ENCODE assay signal across 1 cellular context in genomic region chr12:119302334-119303132, GRCh38.
TF ChIP-seq lines count a peak whose summit lies in the region.

No MANE protein-coding gene starts in this region.

TF ChIP-seq in GM23338, 12 proteins besides CTCF, POLR2A, EP300 and RAD21 (continued from another document):
- TF ChIP-seq, protein P1, sequence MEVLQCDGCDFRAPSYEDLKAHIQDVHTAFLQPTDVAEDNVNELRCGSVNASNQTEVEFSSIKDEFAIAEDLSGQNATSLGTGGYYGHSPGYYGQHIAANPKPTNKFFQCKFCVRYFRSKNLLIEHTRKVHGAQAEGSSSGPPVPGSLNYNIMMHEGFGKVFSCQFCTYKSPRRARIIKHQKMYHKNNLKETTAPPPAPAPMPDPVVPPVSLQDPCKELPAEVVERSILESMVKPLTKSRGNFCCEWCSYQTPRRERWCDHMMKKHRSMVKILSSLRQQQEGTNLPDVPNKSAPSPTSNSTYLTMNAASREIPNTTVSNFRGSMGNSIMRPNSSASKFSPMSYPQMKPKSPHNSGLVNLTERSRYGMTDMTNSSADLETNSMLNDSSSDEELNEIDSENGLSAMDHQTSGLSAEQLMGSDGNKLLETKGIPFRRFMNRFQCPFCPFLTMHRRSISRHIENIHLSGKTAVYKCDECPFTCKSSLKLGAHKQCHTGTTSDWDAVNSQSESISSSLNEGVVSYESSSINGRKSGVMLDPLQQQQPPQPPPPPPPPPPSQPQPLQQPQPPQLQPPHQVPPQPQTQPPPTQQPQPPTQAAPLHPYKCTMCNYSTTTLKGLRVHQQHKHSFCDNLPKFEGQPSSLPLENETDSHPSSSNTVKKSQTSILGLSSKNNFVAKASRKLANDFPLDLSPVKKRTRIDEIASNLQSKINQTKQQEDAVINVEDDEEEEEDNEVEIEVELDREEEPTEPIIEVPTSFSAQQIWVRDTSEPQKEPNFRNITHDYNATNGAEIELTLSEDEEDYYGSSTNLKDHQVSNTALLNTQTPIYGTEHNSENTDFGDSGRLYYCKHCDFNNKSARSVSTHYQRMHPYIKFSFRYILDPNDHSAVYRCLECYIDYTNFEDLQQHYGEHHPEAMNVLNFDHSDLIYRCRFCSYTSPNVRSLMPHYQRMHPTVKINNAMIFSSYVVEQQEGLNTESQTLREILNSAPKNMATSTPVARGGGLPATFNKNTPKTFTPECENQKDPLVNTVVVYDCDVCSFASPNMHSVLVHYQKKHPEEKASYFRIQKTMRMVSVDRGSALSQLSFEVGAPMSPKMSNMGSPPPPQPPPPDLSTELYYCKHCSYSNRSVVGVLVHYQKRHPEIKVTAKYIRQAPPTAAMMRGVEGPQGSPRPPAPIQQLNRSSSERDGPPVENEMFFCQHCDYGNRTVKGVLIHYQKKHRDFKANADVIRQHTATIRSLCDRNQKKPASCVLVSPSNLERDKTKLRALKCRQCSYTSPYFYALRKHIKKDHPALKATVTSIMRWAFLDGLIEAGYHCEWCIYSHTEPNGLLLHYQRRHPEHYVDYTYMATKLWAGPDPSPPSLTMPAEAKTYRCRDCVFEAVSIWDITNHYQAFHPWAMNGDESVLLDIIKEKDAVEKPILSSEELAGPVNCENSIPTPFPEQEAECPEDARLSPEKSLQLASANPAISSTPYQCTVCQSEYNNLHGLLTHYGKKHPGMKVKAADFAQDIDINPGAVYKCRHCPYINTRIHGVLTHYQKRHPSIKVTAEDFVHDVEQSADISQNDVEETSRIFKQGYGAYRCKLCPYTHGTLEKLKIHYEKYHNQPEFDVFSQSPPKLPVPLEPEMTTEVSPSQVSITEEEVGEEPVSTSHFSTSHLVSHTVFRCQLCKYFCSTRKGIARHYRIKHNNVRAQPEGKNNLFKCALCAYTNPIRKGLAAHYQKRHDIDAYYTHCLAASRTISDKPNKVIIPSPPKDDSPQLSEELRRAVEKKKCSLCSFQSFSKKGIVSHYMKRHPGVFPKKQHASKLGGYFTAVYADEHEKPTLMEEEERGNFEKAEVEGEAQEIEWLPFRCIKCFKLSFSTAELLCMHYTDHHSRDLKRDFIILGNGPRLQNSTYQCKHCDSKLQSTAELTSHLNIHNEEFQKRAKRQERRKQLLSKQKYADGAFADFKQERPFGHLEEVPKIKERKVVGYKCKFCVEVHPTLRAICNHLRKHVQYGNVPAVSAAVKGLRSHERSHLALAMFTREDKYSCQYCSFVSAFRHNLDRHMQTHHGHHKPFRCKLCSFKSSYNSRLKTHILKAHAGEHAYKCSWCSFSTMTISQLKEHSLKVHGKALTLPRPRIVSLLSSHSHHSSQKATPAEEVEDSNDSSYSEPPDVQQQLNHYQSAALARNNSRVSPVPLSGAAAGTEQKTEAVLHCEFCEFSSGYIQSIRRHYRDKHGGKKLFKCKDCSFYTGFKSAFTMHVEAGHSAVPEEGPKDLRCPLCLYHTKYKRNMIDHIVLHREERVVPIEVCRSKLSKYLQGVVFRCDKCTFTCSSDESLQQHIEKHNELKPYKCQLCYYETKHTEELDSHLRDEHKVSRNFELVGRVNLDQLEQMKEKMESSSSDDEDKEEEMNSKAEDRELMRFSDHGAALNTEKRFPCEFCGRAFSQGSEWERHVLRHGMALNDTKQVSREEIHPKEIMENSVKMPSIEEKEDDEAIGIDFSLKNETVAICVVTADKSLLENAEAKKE (CRISPR knock-in tag; IDR thresholded peaks at IDR 0.05) = no peak
- TF ChIP-seq EZH2phosphoT487 (IDR thresholded peaks at IDR 0.05; ENCODE audit: unreplicated experiment) (no peak), NANOG (IDR thresholded peaks at IDR 0.05; ENCODE audit: borderline replicate concordance) (no peak), ZNF114 (CRISPR knock-in tag; IDR thresholded peaks at IDR 0.05) (no peak), JUNB (IDR thresholded peaks at IDR 0.05; ENCODE audit: unreplicated experiment) (no peak), POLR2AphosphoS5 (IDR thresholded peaks at IDR 0.05; ENCODE audit: low read depth) (no peak), STAT1 (IDR thresholded peaks at IDR 0.05; ENCODE audit: unreplicated experiment) (no peak), EZH2 (IDR thresholded peaks at IDR 0.05; ENCODE audit: low read depth, unreplicated experiment) (no peak), CREB1 (CRISPR knock-in tag; IDR thresholded peaks at IDR 0.05; ENCODE audit: low read depth) (no peak)
- TF ChIP-seq, protein P2, sequence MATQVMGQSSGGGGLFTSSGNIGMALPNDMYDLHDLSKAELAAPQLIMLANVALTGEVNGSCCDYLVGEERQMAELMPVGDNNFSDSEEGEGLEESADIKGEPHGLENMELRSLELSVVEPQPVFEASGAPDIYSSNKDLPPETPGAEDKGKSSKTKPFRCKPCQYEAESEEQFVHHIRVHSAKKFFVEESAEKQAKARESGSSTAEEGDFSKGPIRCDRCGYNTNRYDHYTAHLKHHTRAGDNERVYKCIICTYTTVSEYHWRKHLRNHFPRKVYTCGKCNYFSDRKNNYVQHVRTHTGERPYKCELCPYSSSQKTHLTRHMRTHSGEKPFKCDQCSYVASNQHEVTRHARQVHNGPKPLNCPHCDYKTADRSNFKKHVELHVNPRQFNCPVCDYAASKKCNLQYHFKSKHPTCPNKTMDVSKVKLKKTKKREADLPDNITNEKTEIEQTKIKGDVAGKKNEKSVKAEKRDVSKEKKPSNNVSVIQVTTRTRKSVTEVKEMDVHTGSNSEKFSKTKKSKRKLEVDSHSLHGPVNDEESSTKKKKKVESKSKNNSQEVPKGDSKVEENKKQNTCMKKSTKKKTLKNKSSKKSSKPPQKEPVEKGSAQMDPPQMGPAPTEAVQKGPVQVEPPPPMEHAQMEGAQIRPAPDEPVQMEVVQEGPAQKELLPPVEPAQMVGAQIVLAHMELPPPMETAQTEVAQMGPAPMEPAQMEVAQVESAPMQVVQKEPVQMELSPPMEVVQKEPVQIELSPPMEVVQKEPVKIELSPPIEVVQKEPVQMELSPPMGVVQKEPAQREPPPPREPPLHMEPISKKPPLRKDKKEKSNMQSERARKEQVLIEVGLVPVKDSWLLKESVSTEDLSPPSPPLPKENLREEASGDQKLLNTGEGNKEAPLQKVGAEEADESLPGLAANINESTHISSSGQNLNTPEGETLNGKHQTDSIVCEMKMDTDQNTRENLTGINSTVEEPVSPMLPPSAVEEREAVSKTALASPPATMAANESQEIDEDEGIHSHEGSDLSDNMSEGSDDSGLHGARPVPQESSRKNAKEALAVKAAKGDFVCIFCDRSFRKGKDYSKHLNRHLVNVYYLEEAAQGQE (IDR thresholded peaks at IDR 0.05; ENCODE audit: unreplicated experiment) = no peak
- TF ChIP-seq, protein P3, sequence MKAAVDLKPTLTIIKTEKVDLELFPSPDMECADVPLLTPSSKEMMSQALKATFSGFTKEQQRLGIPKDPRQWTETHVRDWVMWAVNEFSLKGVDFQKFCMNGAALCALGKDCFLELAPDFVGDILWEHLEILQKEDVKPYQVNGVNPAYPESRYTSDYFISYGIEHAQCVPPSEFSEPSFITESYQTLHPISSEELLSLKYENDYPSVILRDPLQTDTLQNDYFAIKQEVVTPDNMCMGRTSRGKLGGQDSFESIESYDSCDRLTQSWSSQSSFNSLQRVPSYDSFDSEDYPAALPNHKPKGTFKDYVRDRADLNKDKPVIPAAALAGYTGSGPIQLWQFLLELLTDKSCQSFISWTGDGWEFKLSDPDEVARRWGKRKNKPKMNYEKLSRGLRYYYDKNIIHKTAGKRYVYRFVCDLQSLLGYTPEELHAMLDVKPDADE (IDR thresholded peaks at IDR 0.05) = no peak
TF ChIP-seq in GM23338: peak in this region for 0.
